In the genomic region with DNA sequence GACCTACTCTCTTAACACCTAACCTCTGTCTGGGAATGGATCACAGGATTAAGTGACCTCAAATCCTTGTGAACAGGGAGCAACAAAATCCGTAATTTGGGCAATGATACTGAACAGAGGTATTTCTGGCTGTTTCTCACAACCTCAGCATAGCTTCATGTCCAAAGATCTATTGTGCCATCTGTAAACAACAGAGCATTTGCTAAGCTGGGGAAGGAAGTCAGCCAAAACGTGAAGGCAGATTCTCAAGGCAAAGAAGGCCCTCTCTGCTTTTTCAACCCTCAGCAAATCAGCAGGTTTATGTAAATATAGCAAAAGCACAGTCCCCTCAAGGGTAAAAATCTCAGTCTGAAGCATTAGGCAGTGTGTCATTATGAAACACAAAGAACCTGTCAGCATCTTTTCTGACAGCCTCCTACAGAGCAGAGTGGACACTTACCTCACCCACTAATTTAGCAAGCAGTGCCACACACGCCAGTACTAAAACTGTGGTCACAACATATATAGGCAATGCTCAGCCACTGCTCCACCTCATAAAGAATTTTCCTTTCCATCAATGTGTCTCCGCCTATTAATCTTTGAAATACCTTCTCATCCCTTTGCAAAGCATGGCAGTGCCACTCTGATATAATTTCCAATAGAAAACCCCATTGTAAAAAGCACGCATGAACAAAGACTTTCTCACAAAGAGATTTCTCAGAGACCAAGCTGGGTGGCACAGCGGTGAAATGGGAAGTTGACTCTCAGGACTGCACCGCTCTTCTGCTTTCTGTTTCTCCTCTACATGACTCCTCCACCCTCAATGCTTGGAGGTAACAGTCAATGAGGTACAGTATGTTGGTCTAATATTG, we compare ENCODE assay signal across 8 cellular contexts.
DNase-seq lines count a peak whose midpoint lies in the region; ATAC-seq and TF ChIP-seq lines count a peak whose summit lies in the region.

No MANE protein-coding gene starts in this region.

- peaks cover 100% of the 10 kb centered on the region for H4K20me1 ChIP-seq in neural progenitor cell (ENCODE audit: low read depth)

- peak in 1 of 2 donors; percentile 22 for DNase-seq in activated T-cell treated with anti-CD3 and anti-CD28 coated beads, Interleukin-2, amount 50 U/mL, for 72 hours
- no peak for DNase-seq in activated T-cell treated with anti-CD3 and anti-CD28 coated beads, Interleukin-2, amount 50 U/mL, for 1 hour
- DNase-seq in NCI-H187 (lab: John Stamatoyannopoulos, UW) (peak; percentile 64 to 70), cerebellum (ENCODE audit: low spot score) (peak; percentile 67), neural progenitor cell (ENCODE audit: low spot score) (no peak), HT-29 (ENCODE audit: low spot score) (no peak), A172 (ENCODE audit: low spot score) (no peak)

- H3K9me3 Mint-ChIP-seq in activated T-cell treated with anti-CD3 and anti-CD28 coated beads, Interleukin-2, amount 50 U/mL, for 72 hours, result peaks cover 0 to 7% of the 10 kb centered on the region in 2 donors
- H3K9me3 Mint-ChIP-seq in neural progenitor cell, result no peaks in the 10 kb centered on the region

- no peaks in the 10 kb centered on the region for H3K27me3 ChIP-seq in neural progenitor cell

- H3K9ac ChIP-seq in neural progenitor cell, result no peak overlapping the region

- peaks cover 48% of the 10 kb centered on the region for H3K4me1 ChIP-seq in neural progenitor cell

- no peaks in the 10 kb centered on the region for H3F3A ChIP-seq in neural progenitor cell (ENCODE audit: low read depth)

- peaks cover 0 to 4% of the 10 kb centered on the region in 2 donors for H3K36me3 Mint-ChIP-seq in activated T-cell treated with anti-CD3 and anti-CD28 coated beads, Interleukin-2, amount 50 U/mL, for 72 hours (ENCODE audit: insufficient read depth in 2 of 2)
- no peaks in the 10 kb centered on the region for H3K36me3 Mint-ChIP-seq in neural progenitor cell

- no peaks in the 10 kb centered on the region for H3K9me3 ChIP-seq in neural progenitor cell (ENCODE audit: low read depth)

- peak overlapping the region; percentile 27 to 33 for H3K4me3 Mint-ChIP-seq in activated T-cell treated with anti-CD3 and anti-CD28 coated beads, Interleukin-2, amount 50 U/mL, for 72 hours
- H3K4me3 Mint-ChIP-seq in neural progenitor cell, result no peak overlapping the region

- H3K4me1 Mint-ChIP-seq in activated T-cell treated with anti-CD3 and anti-CD28 coated beads, Interleukin-2, amount 50 U/mL, for 72 hours (ENCODE audit: low read depth), result peaks cover 78% of the 10 kb centered on the region
- H3K4me1 Mint-ChIP-seq in neural progenitor cell, result peaks cover 73% of the 10 kb centered on the region

- H3K27ac ChIP-seq in neural progenitor cell, result no peak overlapping the region

- H3K4me3 ChIP-seq in neural progenitor cell, result no peak overlapping the region

- peaks cover 100% of the 10 kb centered on the region for H3K79me2 ChIP-seq in neural progenitor cell (ENCODE audit: low read depth)

- H3K27me3 Mint-ChIP-seq in activated T-cell treated with anti-CD3 and anti-CD28 coated beads, Interleukin-2, amount 50 U/mL, for 72 hours (ENCODE audit: low read depth), result no peaks in the 10 kb centered on the region
- peaks cover 2% of the 10 kb centered on the region for H3K27me3 Mint-ChIP-seq in neural progenitor cell (ENCODE audit: insufficient read depth, low read depth)

- no peak for TF ChIP-seq CTCF in neural progenitor cell (IDR thresholded peaks at IDR 0.05)

- no peaks in the 10 kb centered on the region for H3K36me3 ChIP-seq in neural progenitor cell

- H2AFZ ChIP-seq in neural progenitor cell (replicated peaks), result no peak overlapping the region

- H3K4me2 ChIP-seq in neural progenitor cell, result peak overlapping the region; percentile 7

- peak; percentile 92 to 96 for ATAC-seq in activated T-cell treated with anti-CD3 and anti-CD28 coated beads, Interleukin-2, amount 50 U/mL, for 72 hours (replicated peaks in 1 of 2)
- ATAC-seq in HG02759 (IDR thresholded peaks at IDR 0.05; ENCODE audit: unreplicated experiment), result peak; percentile 81

- no peak overlapping the region for H3K27ac Mint-ChIP-seq in activated T-cell treated with anti-CD3 and anti-CD28 coated beads, Interleukin-2, amount 50 U/mL, for 72 hours
- no peak overlapping the region for H3K27ac Mint-ChIP-seq in neural progenitor cell

Comparison
In these comparisons a context has a peak if more than half of its experiments do, and no peak if none do; other contexts are left out.
1. DNase-seq: peak in NCI-H187 (2 of 2) and cerebellum (single experiment); none in activated T-cell treated with anti-CD3 and anti-CD28 coated beads, Interleukin-2, amount 50 U/mL, for 1 hour (single experiment), neural progenitor cell (single experiment), HT-29 (single experiment) and A172 (single experiment).